In the genomic region with DNA sequence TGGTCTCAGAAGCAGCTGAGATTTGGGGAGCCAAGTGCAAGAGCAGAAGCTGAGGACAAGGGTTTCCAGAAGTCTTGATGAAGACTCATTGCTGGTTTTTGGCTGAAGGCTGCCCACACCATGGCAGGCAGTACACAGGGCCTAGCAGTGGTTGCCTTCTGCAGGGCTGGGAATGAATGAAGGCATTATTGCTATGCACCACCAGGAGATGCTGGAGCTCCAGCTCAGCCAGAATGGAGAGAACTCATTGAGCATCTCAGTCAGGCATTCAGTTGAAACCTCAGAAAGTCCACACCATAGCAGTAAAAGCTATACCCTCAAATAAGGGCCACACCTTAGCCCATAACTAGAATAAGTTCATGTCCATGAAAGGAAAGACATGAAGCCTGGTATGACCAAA, we compare ENCODE assay signal across 9 cellular contexts.
"Had no signal": no experiment of that assay in that cellular context is flagged by ENCODE, and none has a peak within 500 bp of the region (broad histone marks: within the 10 kb centered on the region; RNA-seq: fewer than 3 reads in every experiment).

No MANE protein-coding gene starts in this region.

- FAIRE-seq: H54, K562 had no signal

- H2AFZ ChIP-seq: GM23248 had no signal

- H3K27ac Mint-ChIP-seq: HFFc6 had no signal

- H3K36me3 ChIP-seq: HAP-1 had no signal

- H3K27ac ChIP-seq: GM23248 had no signal

- ATAC-seq: HCT116, K562 had no signal

- H3K9ac ChIP-seq: GM23248 had no signal

- H3K9me3 ChIP-seq: HAP-1 had no signal

- H3K4me3 Mint-ChIP-seq: HFFc6 had no signal

- H3K4me1 ChIP-seq: HAP-1 had no signal

- H3K4me3 ChIP-seq: GM23248, HAP-1, K562 had no signal

- DNase-seq: GM23248, GOT3, HFFc6, IMR-90, KG1 had no signal
